ENCODE assay signal across 10 cellular contexts in genomic region chr14:79281244-79282199, GRCh38.
DNase-seq lines count a peak whose midpoint lies in the region; ATAC-seq and TF ChIP-seq lines count a peak whose summit lies in the region.
"Had no signal": no experiment of that assay in that cellular context is flagged by ENCODE, and none has a peak within 500 bp of the region (broad histone marks: within the 10 kb centered on the region; RNA-seq: fewer than 3 reads in every experiment).

No MANE protein-coding gene starts in this region.

- no peak overlapping the region for H3K27ac ChIP-seq in thoracic aorta

- DNase-seq in DMS53 (lab: John Stamatoyannopoulos, UW), result peak; percentile 29
- no peak for DNase-seq in DMS53 treated with DMSO at 0.1 percent for 48 hours (lab: John Stamatoyannopoulos, UW; ENCODE audit: unreplicated experiment)
- peak; percentile 18 for DNase-seq in NT2/D1 (ENCODE audit: low read depth, low spot score)
- peak; percentile 74 for DNase-seq in left kidney (ENCODE audit: low read depth, low spot score)
- DNase-seq in thoracic aorta (ENCODE audit: low spot score), result no peak
- DNase-seq in stimulated activated CD4-positive, alpha-beta T cell treated with anti-CD3 and anti-CD28 coated beads, Interleukin-2, amount 100 ng/mL, for 48 hours, result no peak
- DNase-seq in globus pallidus (ENCODE audit: low spot score), result no peak
- DNase-seq: naive B cell, SHP77 had no signal

- H3K36me3 ChIP-seq in NT2/D1 (ENCODE audit: insufficient read depth, insufficient read length, low read length) (no peaks in the 10 kb centered on the region), thoracic aorta (no peaks in the 10 kb centered on the region)

- H3K4me1 ChIP-seq in NT2/D1 (ENCODE audit: insufficient read depth, insufficient read length) (peaks cover 3% of the 10 kb centered on the region), thoracic aorta (ENCODE audit: control insufficient read depth in 1 of 2, low read depth in 2 of 2) (peaks cover 2 to 22% of the 10 kb centered on the region in 2 donors)

- H3K27me3 ChIP-seq in NT2/D1 (ENCODE audit: insufficient read depth, insufficient read length) (peaks cover 34% of the 10 kb centered on the region), thoracic aorta (replicated peaks; ENCODE audit: insufficient read depth) (no peaks in the 10 kb centered on the region)

- no peak for TF ChIP-seq CTCF in thoracic aorta (IDR thresholded peaks at IDR 0.05)

- ATAC-seq in thoracic aorta (ENCODE audit: insufficient number of reproducible peaks, low FRiP score, low read depth), result no peak
- no peak for ATAC-seq in GM18519 (IDR thresholded peaks at IDR 0.05; ENCODE audit: low FRiP score, unreplicated experiment)

- no peaks in the 10 kb centered on the region for H3K9me3 ChIP-seq in NT2/D1 (ENCODE audit: insufficient read depth, low read length)
- no peaks in the 10 kb centered on the region for H3K9me3 ChIP-seq in thoracic aorta

- no peak overlapping the region for H3K9ac ChIP-seq in NT2/D1 (ENCODE audit: insufficient read length, low read depth)

- H3K4me3 ChIP-seq in NT2/D1 (ENCODE audit: insufficient read length, low read depth) (peak overlapping the region; percentile 60), thoracic aorta (peak overlapping the region; percentile 85)

Comparison
In these comparisons a context has a peak if more than half of its experiments do, and no peak if none do; other contexts are left out.
1. DNase-seq: peak in DMS53 (single experiment), NT2/D1 (single experiment) and left kidney (single experiment); none in DMS53 treated with DMSO at 0.1 percent for 48 hours (single experiment), thoracic aorta (single experiment), stimulated activated CD4-positive, alpha-beta T cell treated with anti-CD3 and anti-CD28 coated beads, Interleukin-2, amount 100 ng/mL, for 48 hours (0 of 2) and globus pallidus (single experiment).